1 cellular context compared by ENCODE assay signal in the genomic region with DNA sequence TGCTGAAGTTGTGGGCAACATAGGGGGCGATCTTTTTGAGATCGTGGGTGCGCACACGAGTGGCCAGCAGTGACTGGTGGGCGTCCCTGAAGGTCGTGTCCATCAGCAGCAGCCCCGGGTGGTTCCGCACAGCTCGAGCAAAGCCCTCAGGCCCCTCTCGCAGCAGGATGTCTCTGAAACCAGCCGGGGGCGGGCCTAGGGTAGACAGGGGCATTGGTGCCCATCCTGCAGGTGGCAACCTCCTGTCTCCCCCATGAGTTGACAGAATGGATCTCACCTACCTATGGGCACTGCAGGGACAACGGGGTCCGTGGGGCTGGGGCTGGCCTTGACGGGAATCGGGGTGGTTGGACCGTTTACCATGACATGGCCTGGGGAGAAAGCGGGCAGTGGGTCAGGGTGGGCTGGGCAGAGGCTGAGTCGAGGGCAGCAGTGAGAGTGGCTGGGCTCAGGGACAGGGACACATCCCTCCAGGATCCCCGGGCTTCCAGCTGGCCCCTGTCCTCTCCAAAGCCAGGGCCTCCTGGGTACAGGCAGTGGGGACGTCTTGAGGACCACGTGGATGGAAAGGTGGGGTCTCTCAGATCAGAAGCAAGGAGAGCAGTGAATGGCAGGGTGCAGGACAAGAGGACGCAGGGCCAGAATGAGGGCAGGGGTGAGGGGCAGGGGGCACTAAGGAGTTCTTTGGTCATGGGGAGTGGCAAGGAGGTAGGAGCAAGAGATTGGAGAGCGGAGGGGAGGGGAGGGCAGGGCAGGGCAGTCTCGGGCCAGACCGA.
TF ChIP-seq lines count a peak whose summit lies in the region.

No MANE protein-coding gene starts in this region.

TF ChIP-seq in IMR-90, 13 proteins besides CTCF, POLR2A, EP300 and RAD21:
- TF ChIP-seq RCOR1 (IDR thresholded peaks at IDR 0.05; ENCODE audit: insufficient replicate concordance, low read length) (no peak), RFX5 (IDR thresholded peaks at IDR 0.05; ENCODE audit: low read depth, low read length) (no peak), MXI1 (IDR thresholded peaks at IDR 0.05; ENCODE audit: borderline replicate concordance, low read depth, low read length) (no peak)
- TF ChIP-seq, protein P1, sequence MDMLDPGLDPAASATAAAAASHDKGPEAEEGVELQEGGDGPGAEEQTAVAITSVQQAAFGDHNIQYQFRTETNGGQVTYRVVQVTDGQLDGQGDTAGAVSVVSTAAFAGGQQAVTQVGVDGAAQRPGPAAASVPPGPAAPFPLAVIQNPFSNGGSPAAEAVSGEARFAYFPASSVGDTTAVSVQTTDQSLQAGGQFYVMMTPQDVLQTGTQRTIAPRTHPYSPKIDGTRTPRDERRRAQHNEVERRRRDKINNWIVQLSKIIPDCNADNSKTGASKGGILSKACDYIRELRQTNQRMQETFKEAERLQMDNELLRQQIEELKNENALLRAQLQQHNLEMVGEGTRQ (IDR thresholded peaks at IDR 0.05; ENCODE audit: low read depth, low read length): no peak
